ENCODE assay signal across 23 cellular contexts in the genomic region with DNA sequence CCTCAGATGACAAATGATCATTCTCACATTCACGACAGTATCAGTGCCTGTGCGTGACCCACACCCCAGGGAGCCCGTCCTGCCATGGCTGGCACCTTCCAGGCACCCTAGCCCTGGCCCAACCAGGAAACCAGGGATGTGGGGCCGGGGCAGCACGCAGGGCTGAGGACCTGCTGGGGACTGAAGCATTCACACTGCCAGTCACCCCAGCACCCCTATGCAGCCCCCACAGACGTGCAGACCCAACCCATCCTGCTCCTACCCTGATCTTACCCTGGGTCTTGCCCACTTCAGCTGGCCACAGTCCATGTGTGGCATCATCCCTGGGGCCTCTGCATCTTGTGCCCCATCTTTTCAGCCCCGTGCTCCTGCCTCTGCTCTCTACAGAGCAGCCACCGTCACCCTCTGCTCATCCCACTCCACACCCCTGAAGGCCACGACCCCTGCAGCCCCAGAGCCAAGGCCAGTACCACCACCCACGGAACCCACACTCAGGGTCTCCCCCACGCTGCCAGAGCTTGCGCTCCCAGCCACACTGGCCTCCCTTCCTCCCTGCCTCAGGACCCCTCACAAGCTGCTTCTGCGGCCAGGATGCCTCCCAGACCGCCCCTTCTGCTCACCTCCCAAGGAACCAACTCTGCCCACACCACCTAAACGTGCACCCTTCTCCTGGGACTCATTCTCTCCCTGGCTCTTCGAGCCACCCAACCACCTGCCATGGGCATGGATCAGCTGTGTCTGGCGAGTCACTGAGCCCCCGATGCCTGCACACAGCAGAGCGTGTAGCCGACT. TPM values are rescaled to one million over a fixed set of nuclear protein-coding genes. Genes with fewer than 3 reads are reported as not detected.
DNase-seq lines count a peak whose midpoint lies in the region; ATAC-seq and TF ChIP-seq lines count a peak whose summit lies in the region.
"Had no signal": no experiment of that assay in that cellular context is flagged by ENCODE, and none has a peak within 500 bp of the region (broad histone marks: within the 10 kb centered on the region; RNA-seq: fewer than 3 reads in every experiment).

No MANE protein-coding gene starts in this region.

- TF ChIP-seq CTCF in activated CD8-positive, alpha-beta T cell treated with anti-CD3 and anti-CD28 coated beads for 36 hours (IDR thresholded peaks at IDR 0.05): no peak
- TF ChIP-seq CTCF in Caco-2 (IDR thresholded peaks at IDR 0.05; ENCODE audit: insufficient read depth in 1 of 2, low read depth in 1 of 2, low read length in 1 of 2, severe bottlenecking in 1 of 2, unreplicated experiment in 1 of 2) (no peak), brain (conservative IDR thresholded peaks at IDR 0.05) (no peak), neural crest cell (conservative IDR thresholded peaks at IDR 0.05) (no peak)

- no peak overlapping the region for H3K4me3 ChIP-seq in Caco-2 (ENCODE audit: low read depth, low read length)
- H3K4me3 ChIP-seq: ascending aorta, heart left ventricle, spleen, transverse colon had no signal

- H3K27ac Mint-ChIP-seq in activated CD8-positive, alpha-beta T cell treated with anti-CD3 and anti-CD28 coated beads, Interleukin-2, amount 10 ng/mL, durations not matched to agents 7 days and 5 days: peak overlapping the region; percentile 49
- no peak overlapping the region for H3K27ac Mint-ChIP-seq in activated CD8-positive, alpha-beta T cell treated with anti-CD3 and anti-CD28 coated beads for 36 hours
- H3K27ac Mint-ChIP-seq in Caco-2 (ENCODE audit: unreplicated experiment) (peak overlapping the region; percentile 28), brain (peak overlapping the region in 4 of 5 experiments; percentile 44 to 90 (median 64)), neural crest cell (ENCODE audit: unreplicated experiment) (peak overlapping the region; percentile 75)
- H3K27ac Mint-ChIP-seq: memory B cell had no signal

- BruUV-seq in Caco-2 (replicated peaks; lab: Mats Ljungman, UMichigan): no TSS peak

- DNase-seq in activated CD8-positive, alpha-beta T cell treated with anti-CD3 and anti-CD28 coated beads, Interleukin-2, amount 10 ng/mL, durations not matched to agents 7 days and 5 days: no peak
- no peak for DNase-seq in activated CD8-positive, alpha-beta T cell treated with anti-CD3 and anti-CD28 coated beads for 36 hours
- DNase-seq in Caco-2: no peak
- no peak for DNase-seq in neural crest cell (ENCODE audit: low read depth, low spot score)
- no peak for DNase-seq in NCI-H187 treated with DMSO at 0.1 percent for 48 hours (lab: John Stamatoyannopoulos, UW)
- no peak for DNase-seq in germinal center (ENCODE audit: low spot score)
- DNase-seq: 8988T; activated CD4-positive, CD25-positive, alpha-beta regulatory T cell treated with anti-CD3 and anti-CD28 coated beads, Interleukin-2, amount 50 U/mL, for 72 hours; activated naive CD4-positive, alpha-beta T cell treated with anti-CD3 and anti-CD28 coated beads, Interleukin-2, amount 50 U/mL, for 16 hours; activated T-cell treated with anti-CD3 and anti-CD28 coated beads, Interleukin-2, amount 50 U/mL, for 48 hours; GDM1; left colon; NCI-H146; NCI-H510A; spleen; stimulated activated CD4-positive, alpha-beta T cell treated with anti-CD3 and anti-CD28 coated beads, Interleukin-4, amount 100 ng/mL, for 4 hours; transverse colon had no signal

- H3K4me1 Mint-ChIP-seq in activated CD8-positive, alpha-beta T cell treated with anti-CD3 and anti-CD28 coated beads, Interleukin-2, amount 10 ng/mL, durations not matched to agents 7 days and 5 days (ENCODE audit: low read depth): no peaks in the 10 kb centered on the region
- no peaks in the 10 kb centered on the region for H3K4me1 Mint-ChIP-seq in activated CD8-positive, alpha-beta T cell treated with anti-CD3 and anti-CD28 coated beads for 36 hours (ENCODE audit: low read depth)
- H3K4me1 Mint-ChIP-seq in Caco-2 (ENCODE audit: low read depth, unreplicated experiment) (no peaks in the 10 kb centered on the region), brain (peaks cover 6% of the 10 kb centered on the region), neural crest cell (peaks cover 5% of the 10 kb centered on the region)

- H3K4me1 ChIP-seq in Caco-2: no peaks in the 10 kb centered on the region
- H3K4me1 ChIP-seq: ascending aorta, transverse colon had no signal

- intact Hi-C loops in activated CD8-positive, alpha-beta T cell treated with anti-CD3 and anti-CD28 coated beads for 36 hours (cut with micrococcal nuclease): no loop called here
- intact Hi-C loops in Caco-2 (cut with micrococcal nuclease; ENCODE audit: unreplicated experiment): no loop called here

- H3K36me3 ChIP-seq in Caco-2 (ENCODE audit: control insufficient read depth, insufficient read depth, low read length): no peaks in the 10 kb centered on the region; the same call in 1 of the 2 replicates

- CTCF ChIA-PET in activated CD8-positive, alpha-beta T cell treated with anti-CD3 and anti-CD28 coated beads, Interleukin-2, amount 10 ng/mL, durations not matched to agents 7 days and 5 days (lab: Charles Lee): no interaction called here
- CTCF ChIA-PET in activated CD8-positive, alpha-beta T cell treated with anti-CD3 and anti-CD28 coated beads for 36 hours (lab: Charles Lee): no interaction called here
- CTCF ChIA-PET in Caco-2 (lab: Charles Lee): no interaction called here

- H3K27me3 Mint-ChIP-seq in activated CD8-positive, alpha-beta T cell treated with anti-CD3 and anti-CD28 coated beads, Interleukin-2, amount 10 ng/mL, durations not matched to agents 7 days and 5 days (ENCODE audit: low read depth): no peaks in the 10 kb centered on the region
- H3K27me3 Mint-ChIP-seq in activated CD8-positive, alpha-beta T cell treated with anti-CD3 and anti-CD28 coated beads for 36 hours: no peaks in the 10 kb centered on the region
- no peaks in the 10 kb centered on the region for H3K27me3 Mint-ChIP-seq in Caco-2 (ENCODE audit: insufficient read depth, unreplicated experiment)
- H3K27me3 Mint-ChIP-seq in brain: peaks cover 2% of the 10 kb centered on the region
- H3K27me3 Mint-ChIP-seq in neural crest cell (ENCODE audit: low read depth): no peaks in the 10 kb centered on the region
- H3K27me3 Mint-ChIP-seq: central memory CD8-positive, alpha-beta T cell; memory B cell had no signal

- POLR2A ChIA-PET in activated CD8-positive, alpha-beta T cell treated with anti-CD3 and anti-CD28 coated beads, Interleukin-2, amount 10 ng/mL, durations not matched to agents 7 days and 5 days (lab: Charles Lee): no interaction called here
- POLR2A ChIA-PET in activated CD8-positive, alpha-beta T cell treated with anti-CD3 and anti-CD28 coated beads for 36 hours (lab: Charles Lee): interaction anchor here (0.5 to 1.2 kb wide), 2 partner anchors 10 to 27 kb away, joined by 3 to 4 read pairs; no protein-coding TSS in a partner anchor
- POLR2A ChIA-PET in Caco-2 (lab: Charles Lee): no interaction called here

- no peaks in the 10 kb centered on the region for H3K27me3 ChIP-seq in Caco-2 (replicated peaks; ENCODE audit: control insufficient read depth, insufficient read depth, low read length)
- H3K27me3 ChIP-seq: ascending aorta, heart left ventricle, spleen, transverse colon had no signal

- ATAC-seq in activated CD8-positive, alpha-beta T cell treated with anti-CD3 and anti-CD28 coated beads, Interleukin-2, amount 10 ng/mL, durations not matched to agents 7 days and 5 days: no peak
- no peak for ATAC-seq in activated CD8-positive, alpha-beta T cell treated with anti-CD3 and anti-CD28 coated beads for 36 hours
- no peak for ATAC-seq in GM19463 (IDR thresholded peaks at IDR 0.05; ENCODE audit: unreplicated experiment)
- ATAC-seq: heart left ventricle, left colon had no signal

- no peaks in the 10 kb centered on the region for H3K9me3 Mint-ChIP-seq in activated CD8-positive, alpha-beta T cell treated with anti-CD3 and anti-CD28 coated beads, Interleukin-2, amount 10 ng/mL, durations not matched to agents 7 days and 5 days (ENCODE audit: insufficient read depth)
- H3K9me3 Mint-ChIP-seq in activated CD8-positive, alpha-beta T cell treated with anti-CD3 and anti-CD28 coated beads for 36 hours: peaks cover 4% of the 10 kb centered on the region
- no peaks in the 10 kb centered on the region for H3K9me3 Mint-ChIP-seq in Caco-2 (ENCODE audit: unreplicated experiment)
- H3K9me3 Mint-ChIP-seq in brain: no peaks in the 10 kb centered on the region
- H3K9me3 Mint-ChIP-seq in neural crest cell: no peaks in the 10 kb centered on the region
- H3K9me3 Mint-ChIP-seq: central memory CD8-positive, alpha-beta T cell; memory B cell had no signal

- H3K36me3 Mint-ChIP-seq in activated CD8-positive, alpha-beta T cell treated with anti-CD3 and anti-CD28 coated beads, Interleukin-2, amount 10 ng/mL, durations not matched to agents 7 days and 5 days (ENCODE audit: low read depth): peaks cover 56% of the 10 kb centered on the region
- peaks cover 23% of the 10 kb centered on the region for H3K36me3 Mint-ChIP-seq in activated CD8-positive, alpha-beta T cell treated with anti-CD3 and anti-CD28 coated beads for 36 hours (ENCODE audit: low read depth)
- H3K36me3 Mint-ChIP-seq in Caco-2 (ENCODE audit: insufficient read depth, unreplicated experiment): peaks cover 35% of the 10 kb centered on the region
- peaks cover 33% of the 10 kb centered on the region for H3K36me3 Mint-ChIP-seq in brain
- H3K36me3 Mint-ChIP-seq in neural crest cell (ENCODE audit: low read depth): peaks cover 5% of the 10 kb centered on the region

- H3K4me3 Mint-ChIP-seq in activated CD8-positive, alpha-beta T cell treated with anti-CD3 and anti-CD28 coated beads, Interleukin-2, amount 10 ng/mL, durations not matched to agents 7 days and 5 days: no peak overlapping the region
- no peak overlapping the region for H3K4me3 Mint-ChIP-seq in activated CD8-positive, alpha-beta T cell treated with anti-CD3 and anti-CD28 coated beads for 36 hours
- H3K4me3 Mint-ChIP-seq in Caco-2 (ENCODE audit: unreplicated experiment) (no peak overlapping the region), brain (peak overlapping the region in 1 of 5 experiments; percentile 10), neural crest cell (no peak overlapping the region)
- H3K4me3 Mint-ChIP-seq: central memory CD8-positive, alpha-beta T cell; memory B cell had no signal

- H3K9me3 ChIP-seq in Caco-2: no peaks in the 10 kb centered on the region
- H3K9me3 ChIP-seq: ascending aorta, heart left ventricle, spleen, transverse colon had no signal

RNA-seq across cellular contexts. Expression of gene GAK, which starts 25.6 kb away (rescaled TPM):
- total RNA-seq in activated CD8-positive, alpha-beta T cell treated with anti-CD3 and anti-CD28 coated beads, Interleukin-2, amount 10 ng/mL, durations not matched to agents 7 days and 5 days: 100 to 1,000 TPM; 155 to 163 TPM
- total RNA-seq in activated CD8-positive, alpha-beta T cell treated with anti-CD3 and anti-CD28 coated beads for 36 hours: 100 to 1,000 TPM in 1 of 2 experiments, 10 to 100 TPM in 1; 97.8 to 102 TPM
- total RNA-seq in Caco-2 (2022): 126 TPM in 2 replicates
- 71.3 TPM for polyA plus RNA-seq in brain (ENCODE audit: insufficient read depth, low read depth, low replicate concordance)
- 83.4 and 87.7 TPM in 2 replicates for total RNA-seq in neural crest cell

RNA-seq across cellular contexts. Expression of gene TMEM175, which starts 25.8 kb away (rescaled TPM):
- total RNA-seq in activated CD8-positive, alpha-beta T cell treated with anti-CD3 and anti-CD28 coated beads, Interleukin-2, amount 10 ng/mL, durations not matched to agents 7 days and 5 days: 10 to 100 TPM; 27.2 to 30.1 TPM
- total RNA-seq in activated CD8-positive, alpha-beta T cell treated with anti-CD3 and anti-CD28 coated beads for 36 hours: 10 to 100 TPM; 11.0 to 11.2 TPM
- total RNA-seq in Caco-2 (2022): 22.3 and 30.2 TPM in 2 replicates
- polyA plus RNA-seq in brain (ENCODE audit: insufficient read depth, low read depth, low replicate concordance): 61.5 TPM
- total RNA-seq in neural crest cell: 15.2 and 22.1 TPM in 2 replicates
